Comparison of ENCODE assay signal across 8 cellular contexts in genomic region chr19:34733266-34733825, GRCh38. TPM values are rescaled to one million over a fixed set of nuclear protein-coding genes. Genes with fewer than 3 reads are reported as not detected.
DNase-seq lines count a peak whose midpoint lies in the region; ATAC-seq, FAIRE-seq and TF ChIP-seq lines count a peak whose summit lies in the region.

No MANE protein-coding gene starts in this region.

- H3K4me3 ChIP-seq in esophagus muscularis mucosa (peak overlapping the region; percentile 70 to 97 (median 80)), osteoblast (ENCODE audit: insufficient read depth, low read length) (peak overlapping the region; percentile 93)

- H3K9me3 ChIP-seq in esophagus muscularis mucosa = peaks cover 0 to 10% (median 8%) of the 10 kb centered on the region in 4 donors
- no peaks in the 10 kb centered on the region for H3K9me3 ChIP-seq in osteoblast (ENCODE audit: low read depth, low read length)

- peaks cover 7% of the 10 kb centered on the region for H3K79me2 ChIP-seq in osteoblast (ENCODE audit: insufficient read depth, low read length)

- H3K4me1 ChIP-seq in esophagus muscularis mucosa (peaks cover 19 to 41% (median 35%) of the 10 kb centered on the region in 4 donors), osteoblast (ENCODE audit: insufficient read depth, low read length) (peaks cover 13% of the 10 kb centered on the region)

- peak; percentile 3 for ATAC-seq in GM19372 (IDR thresholded peaks at IDR 0.05; ENCODE audit: low read depth, unreplicated experiment)
- peak; percentile 14 for ATAC-seq in HG03460 (IDR thresholded peaks at IDR 0.05; ENCODE audit: unreplicated experiment)
- ATAC-seq in GM21390 (IDR thresholded peaks at IDR 0.05; ENCODE audit: unreplicated experiment) = no peak

- no peaks in the 10 kb centered on the region for H3K27me3 ChIP-seq in esophagus muscularis mucosa
- H3K27me3 ChIP-seq in osteoblast (ENCODE audit: insufficient read depth, low read length) = no peaks in the 10 kb centered on the region

- DNase-seq in D721Med (ENCODE audit: insufficient read length, low spot score) = peak; percentile 23
- peak; percentile 7 for DNase-seq in T follicular helper cell (ENCODE audit: low read depth)
- DNase-seq in esophagus muscularis mucosa (ENCODE audit: extremely low spot score) = no peak
- DNase-seq in osteoblast (ENCODE audit: insufficient read length, low spot score, missing footprints) = peak; percentile 86
- no peak for DNase-seq in pons (ENCODE audit: low spot score)

- peak overlapping the region; percentile 97 for H2AFZ ChIP-seq in osteoblast (ENCODE audit: low read length)

- peak; percentile 64 for TF ChIP-seq EP300 in esophagus muscularis mucosa (IDR thresholded peaks at IDR 0.05)

- no peak for FAIRE-seq in D721Med (lab: Jason Lieb, UNC)

- H4K20me1 ChIP-seq in osteoblast (ENCODE audit: insufficient read depth, low read length) = no peaks in the 10 kb centered on the region

- H3K4me2 ChIP-seq in osteoblast (ENCODE audit: insufficient read depth, low read length) = peak overlapping the region; percentile 97

- TF ChIP-seq POLR2A in esophagus muscularis mucosa (IDR thresholded peaks at IDR 0.05; ENCODE audit: low read depth) = no peak

- TF ChIP-seq CTCF in D721Med (IDR thresholded peaks at IDR 0.05; ENCODE audit: insufficient read depth, missing control alignments) (no peak), esophagus muscularis mucosa (IDR thresholded peaks at IDR 0.05) (no peak), osteoblast (IDR thresholded peaks at IDR 0.05; ENCODE audit: extremely low read depth, low read depth, low read length) (no peak)

- H3K36me3 ChIP-seq in esophagus muscularis mucosa = peaks cover 10 to 31% (median 17%) of the 10 kb centered on the region in 4 donors
- H3K36me3 ChIP-seq in osteoblast (ENCODE audit: insufficient read depth, low read length) = peaks cover 21% of the 10 kb centered on the region

- intact Hi-C loops in esophagus muscularis mucosa (cut with DNase I) = loop anchor here (5.0 kb wide), 1 partner anchor 56 kb away; the partner anchor contains the start of genes SCGB2B2 and ZNF302

- H3K27ac ChIP-seq in esophagus muscularis mucosa (replicated peaks in 1 of 4) (peak overlapping the region; percentile 93 to 99 (median 96)), osteoblast (ENCODE audit: low read depth, low read length) (peak overlapping the region; percentile 96)

- WGBS in esophagus muscularis mucosa = under 1% methylated on average over 15 of the region's 16 CpGs

RNA-seq across cellular contexts. Expression of gene ZNF181, which starts 0.7 kb away (rescaled TPM):
- total RNA-seq in esophagus muscularis mucosa = 10 to 100 TPM; 22.6 to 31.6 (median 26.0) TPM
- 19.7 and 23.2 TPM in 2 replicates for total RNA-seq in osteoblast

RNA-seq across cellular contexts. Expression of gene ZNF599, which starts 39.7 kb away (rescaled TPM):
- total RNA-seq in esophagus muscularis mucosa (1 to 10 TPM; 5.8 to 7.1 (median 6.7) TPM), osteoblast (5.3 and 8.0 TPM in 2 replicates)

RNA-seq across cellular contexts. Expression of gene ZNF302, which starts 55.9 kb away (rescaled TPM):
- total RNA-seq in esophagus muscularis mucosa (10 to 100 TPM; 20.4 to 29.5 (median 21.6) TPM), osteoblast (19.2 and 19.4 TPM in 2 replicates)

RNA-seq across cellular contexts. Expression of gene SCGB2B2, which starts 56.4 kb away (rescaled TPM):
- total RNA-seq in esophagus muscularis mucosa (under 1 TPM in 2 of 4 donors, not detected in 2; 0.83 to 0.86 TPM), osteoblast (0.29 and 0.36 TPM in 2 replicates)

Comparison
In these comparisons a context has a peak if more than half of its experiments do, and no peak if none do; other contexts are left out.
1. DNase-seq: peak in D721Med (single experiment), T follicular helper cell (single experiment) and osteoblast (single experiment); none in esophagus muscularis mucosa (single experiment) and pons (single experiment).